1 cellular context compared by ENCODE assay signal in genomic region chr14:103517626-103518415, GRCh38.
A peak's percentile ranks its signal among the peaks of the same experiment; 100 is the strongest.
TF ChIP-seq lines count a peak whose summit lies in the region.

No MANE protein-coding gene starts in this region.

TF ChIP-seq in HepG2, 621 proteins besides CTCF, POLR2A, EP300 and RAD21 (continued from another document):
- TF ChIP-seq ATF4 (CRISPR knock-in tag; IDR thresholded peaks at IDR 0.05) (no peak), ZNF704 (CRISPR knock-in tag; IDR thresholded peaks at IDR 0.05; ENCODE audit: borderline replicate concordance) (no peak), KDM4B (CRISPR knock-in tag; IDR thresholded peaks at IDR 0.05) (no peak), MIXL1 (CRISPR knock-in tag; IDR thresholded peaks at IDR 0.05) (no peak), SRSF1 (optimal IDR thresholded peaks at IDR 0.05; ENCODE audit: low read depth, low read length) (peak; percentile 0), RFXAP (CRISPR knock-in tag; IDR thresholded peaks at IDR 0.05; ENCODE audit: borderline replicate concordance) (no peak; the same call in 1 of the 2 replicates), ZMAT5 (CRISPR knock-in tag; IDR thresholded peaks at IDR 0.05; ENCODE audit: borderline replicate concordance, low read depth) (no peak), ZNF207 (IDR thresholded peaks at IDR 0.05; ENCODE audit: borderline replicate concordance) (no peak), ZMAT3 (CRISPR knock-in tag; conservative IDR thresholded peaks at IDR 0.05) (no peak), HNF4A (CRISPR knock-in tag; IDR thresholded peaks at IDR 0.05) (peak; percentile 35; the same call in 1 of the 2 replicates), ZNF709 (CRISPR knock-in tag; IDR thresholded peaks at IDR 0.05) (no peak), EHMT2 (IDR thresholded peaks at IDR 0.05; ENCODE audit: borderline replicate concordance, low read depth, low read length) (no peak), ZNF232 (CRISPR knock-in tag; IDR thresholded peaks at IDR 0.05; ENCODE audit: borderline replicate concordance) (no peak), ZFP1 (CRISPR knock-in tag; IDR thresholded peaks at IDR 0.05) (no peak), ZNF513 (CRISPR knock-in tag; conservative IDR thresholded peaks at IDR 0.05) (no peak), MTF1 (CRISPR knock-in tag; IDR thresholded peaks at IDR 0.05) (no peak), USF2 (IDR thresholded peaks at IDR 0.05; ENCODE audit: low read depth, low read length) (no peak), USF2 (CRISPR knock-in tag; IDR thresholded peaks at IDR 0.05; ENCODE audit: borderline replicate concordance) (no peak), PRDM15 (CRISPR knock-in tag; IDR thresholded peaks at IDR 0.05) (no peak), ZNF678 (CRISPR knock-in tag; IDR thresholded peaks at IDR 0.05) (no peak), ZNF556 (CRISPR knock-in tag; IDR thresholded peaks at IDR 0.05; ENCODE audit: borderline replicate concordance) (no peak), ZNF747 (CRISPR knock-in tag; IDR thresholded peaks at IDR 0.05; ENCODE audit: borderline replicate concordance) (0 out of 2 replicates have a peak, but pooled peaks have one; percentile 4), ZNF496 (CRISPR knock-in tag; IDR thresholded peaks at IDR 0.05; ENCODE audit: insufficient replicate concordance) (no peak), SALL1 (CRISPR knock-in tag; IDR thresholded peaks at IDR 0.05) (no peak), NKX3-1 (CRISPR knock-in tag; IDR thresholded peaks at IDR 0.05) (no peak), IRF1 (CRISPR knock-in tag; IDR thresholded peaks at IDR 0.05; ENCODE audit: low read depth) (no peak), FOXK2 (IDR thresholded peaks at IDR 0.05) (no peak), ATF6 (CRISPR knock-in tag; conservative IDR thresholded peaks at IDR 0.05) (no peak), CBFB (CRISPR knock-in tag; IDR thresholded peaks at IDR 0.05) (no peak), ZSCAN29 (CRISPR knock-in tag; conservative IDR thresholded peaks at IDR 0.05) (no peak), ZNF484 (CRISPR knock-in tag; IDR thresholded peaks at IDR 0.05; ENCODE audit: borderline replicate concordance, low read depth) (no peak), FOXP1 (IDR thresholded peaks at IDR 0.05) (no peak), FOXP1 (CRISPR knock-in tag; IDR thresholded peaks at IDR 0.05) (no peak), ZUFSP (CRISPR knock-in tag; IDR thresholded peaks at IDR 0.05; ENCODE audit: borderline replicate concordance) (no peak), ZKSCAN8 (CRISPR knock-in tag; IDR thresholded peaks at IDR 0.05; ENCODE audit: borderline replicate concordance) (no peak), ZNF746 (CRISPR knock-in tag; IDR thresholded peaks at IDR 0.05) (no peak), HNRNPLL (IDR thresholded peaks at IDR 0.05; ENCODE audit: low read depth, low read length, poor library complexity, severe bottlenecking) (no peak)
